Comparison of ENCODE assay signal across 21 cellular contexts in the genomic region with DNA sequence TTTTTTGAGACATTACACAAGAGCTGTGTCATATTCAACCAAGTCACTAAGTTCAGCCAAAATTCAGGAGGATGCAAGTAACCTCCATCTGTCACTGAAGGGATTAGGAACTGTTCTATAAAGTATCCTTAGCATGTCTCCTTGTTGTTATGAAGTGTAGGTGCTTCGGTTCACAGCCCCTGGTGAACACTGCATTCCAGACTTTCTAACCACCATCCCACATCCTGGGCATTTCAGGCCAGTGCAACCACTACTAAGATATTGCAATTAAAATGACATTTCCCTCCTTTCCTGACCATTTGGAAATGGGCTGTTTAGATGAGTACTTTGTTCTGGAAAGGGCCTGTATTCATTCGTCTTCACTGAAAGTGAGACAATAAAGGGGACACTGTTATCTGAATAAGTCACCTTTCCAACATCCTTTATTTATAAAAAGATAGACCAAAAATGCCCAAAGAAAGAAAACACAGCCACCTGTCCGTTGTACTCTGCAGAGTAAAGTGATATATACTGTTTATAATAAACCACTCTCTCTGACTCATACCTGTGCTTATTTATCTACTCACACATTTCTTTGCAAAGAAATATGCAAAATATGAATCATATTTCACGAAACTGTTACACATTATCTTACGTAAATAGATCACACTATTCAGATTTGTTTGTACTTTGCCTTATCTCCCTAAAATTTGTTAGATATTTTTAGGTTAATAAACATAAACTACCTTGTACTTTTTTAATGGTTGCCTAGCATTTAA.
DNase-seq lines count a peak whose midpoint lies in the region; ATAC-seq and TF ChIP-seq lines count a peak whose summit lies in the region.
"Had no signal": no experiment of that assay in that cellular context is flagged by ENCODE, and none has a peak within 500 bp of the region (broad histone marks: within the 10 kb centered on the region; RNA-seq: fewer than 3 reads in every experiment).

No MANE protein-coding gene starts in this region.

- DNase-seq in ELR (ENCODE audit: low read depth) (peak; percentile 42), M059J (ENCODE audit: low read depth) (peak; percentile 51), SW480 (ENCODE audit: low spot score) (peak; percentile 72), epithelial cell of esophagus (ENCODE audit: low read depth) (peak; percentile 56), COR-L47 (lab: John Stamatoyannopoulos, UW) (no peak), inferior parietal cortex (ENCODE audit: extremely low spot score) (no peak)
- DNase-seq: activated CD8-positive, alpha-beta T cell treated with anti-CD3 and anti-CD28 coated beads for 36 hours; activated T-cell treated with anti-CD3 and anti-CD28 coated beads for 4 hours; glutamatergic neuron; naive B cell; NCI-H1105; NCI-H1930; NCI-H345; sigmoid colon; stimulated activated CD4-positive, alpha-beta T cell treated with anti-CD3 and anti-CD28 coated beads, Interleukin-4, amount 100 ng/mL, for 24 hours had no signal

- TF ChIP-seq CTCF in epithelial cell of esophagus (IDR thresholded peaks at IDR 0.05; ENCODE audit: insufficient read depth, low read depth, low read length, missing control alignments): no peak

- ATAC-seq in HG03045 (IDR thresholded peaks at IDR 0.05; ENCODE audit: unreplicated experiment): no peak
- ATAC-seq: activated CD8-positive, alpha-beta T cell treated with anti-CD3 and anti-CD28 coated beads for 36 hours; GM12878; stimulated activated effector memory CD8-positive, alpha-beta T cell treated with anti-CD3 and anti-CD28 coated beads, Interleukin-12 subunit alpha, Interleukin-12 subunit beta, amount 100 ng/mL, for 72 hours had no signal

- H3K4me3 ChIP-seq in epithelial cell of esophagus (ENCODE audit: low read length): no peak overlapping the region
- H3K4me3 ChIP-seq: ascending aorta; BLaER1 treated with 17β-estradiol and CSF1 and Interleukin-3, amounts not matched to agents 10 nM and 100 nM; GM12878; prostate gland; sigmoid colon had no signal

Comparison
In these comparisons a context has a peak if more than half of its experiments do, and no peak if none do; other contexts are left out.
1. DNase-seq: peak in ELR (single experiment), M059J (single experiment), SW480 (single experiment) and epithelial cell of esophagus (single experiment); none in COR-L47 (single experiment) and inferior parietal cortex (single experiment).